Comparison of ENCODE assay signal across 15 cellular contexts in genomic region chr7:66747385-66748126, GRCh38. TPM values are rescaled to one million over a fixed set of nuclear protein-coding genes. Genes with fewer than 3 reads are reported as not detected.
DNase-seq lines count a peak whose midpoint lies in the region; ATAC-seq and TF ChIP-seq lines count a peak whose summit lies in the region.
"Had no signal": no experiment of that assay in that cellular context is flagged by ENCODE, and none has a peak within 500 bp of the region (broad histone marks: within the 10 kb centered on the region; RNA-seq: fewer than 3 reads in every experiment).

No MANE protein-coding gene starts in this region.

- H2BK5ac ChIP-seq in H9 (ENCODE audit: insufficient read length, low read length) = no peak overlapping the region

- H3K36me3 Mint-ChIP-seq in stimulated activated memory B cell treated with anti-CD40 and anti-IgM and Interleukin-4, amounts not matched to agents 10 μg/mL and 1 μg/mL and 100 μg/mL, for 72 hours = peaks cover 8% of the 10 kb centered on the region
- peaks cover 0 to 10% (median 4%) of the 10 kb centered on the region in 3 experiments; a peak in 2 of 7 replicates for H3K36me3 Mint-ChIP-seq in H9 (ENCODE audit: insufficient read depth in 1 of 3, low read depth in 3 of 3)
- H3K36me3 Mint-ChIP-seq: natural killer cell had no signal

- no peak overlapping the region for H3K9ac ChIP-seq in H9 (ENCODE audit: extremely low read depth, insufficient read length, low read length)

- no peak for ATAC-seq in Panc1
- no peak for ATAC-seq in stimulated activated memory B cell treated with anti-CD40 and anti-IgM and Interleukin-4, amounts not matched to agents 10 μg/mL and 1 μg/mL and 100 μg/mL, for 72 hours
- ATAC-seq: natural killer cell, PC-3 had no signal

- H3K4me2 ChIP-seq in H9 (ENCODE audit: insufficient read depth, insufficient read length, low read length) = no peak overlapping the region

- TSS peak; percentile 30 for BruUV-seq in Panc1 (replicated peaks; lab: Mats Ljungman, UMichigan)

- no peak overlapping the region for H3K56ac ChIP-seq in H9 (ENCODE audit: insufficient read length, low read depth, low read length)

- intact Hi-C loops in Panc1 (cut with micrococcal nuclease; ENCODE audit: unreplicated experiment) = no loop called here

- no peak overlapping the region for H3K4ac ChIP-seq in H9 (ENCODE audit: low read depth, low read length)

- H2BK12ac ChIP-seq in H9 (ENCODE audit: insufficient read length, low read depth, low read length) = no peak overlapping the region

- H4K91ac ChIP-seq in H9 (ENCODE audit: insufficient read length, low read depth, low read length) = no peak overlapping the region

- H3K9me3 Mint-ChIP-seq in stimulated activated memory B cell treated with anti-CD40 and anti-IgM and Interleukin-4, amounts not matched to agents 10 μg/mL and 1 μg/mL and 100 μg/mL, for 72 hours = no peaks in the 10 kb centered on the region
- H3K9me3 Mint-ChIP-seq in H9 = no peaks in the 10 kb centered on the region
- H3K9me3 Mint-ChIP-seq: activated T-helper 2 cell treated with anti-CD3 and anti-CD28 coated beads, Interferon-gamma antibody, Interleukin-2, Interleukin-4, amounts not matched to agents 10 μg/mL and 5 μg/mL and 100 μg/mL, durations not matched to agents 14 hours and 24 hours and 36 hours; CD4-positive, alpha-beta T cell; natural killer cell; stimulated activated naive CD8-positive, alpha-beta T cell treated with anti-CD3 and anti-CD28 coated beads, Interleukin-15, Interleukin-2, amounts not matched to agents 100 ng/mL and 50 ng/mL, for 24 hours had no signal

- no peaks in the 10 kb centered on the region for H4K20me1 ChIP-seq in H9 (ENCODE audit: control insufficient read depth, insufficient read depth, insufficient read length)

- H3K36me3 ChIP-seq in Panc1 (ENCODE audit: control insufficient read depth, insufficient read depth, low read length) = no peaks in the 10 kb centered on the region; the same call in 1 of the 2 replicates
- H3K36me3 ChIP-seq: ascending aorta had no signal

- H3K4me3 ChIP-seq in GM12865 (ENCODE audit: low read depth, low read length) (peak overlapping the region; percentile 16), Panc1 (ENCODE audit: low read depth in 2 of 2, low read length in 2 of 2) (no peak overlapping the region)
- H3K4me3 ChIP-seq: ascending aorta had no signal

- H3K4me1 ChIP-seq in Panc1 (ENCODE audit: control insufficient read depth, insufficient read depth, low read length) (peaks cover 6% of the 10 kb centered on the region; the same call in 1 of the 2 replicates), H9 (ENCODE audit: insufficient read depth, low read length) (no peaks in the 10 kb centered on the region)

- H4K8ac ChIP-seq in H9 (replicated peaks; ENCODE audit: insufficient read length, low read depth, low read length) = no peak overlapping the region

- no peak overlapping the region for H4K5ac ChIP-seq in H9 (ENCODE audit: insufficient read length, low read depth, low read length)

- H3K4me3 Mint-ChIP-seq in stimulated activated memory B cell treated with anti-CD40 and anti-IgM and Interleukin-4, amounts not matched to agents 10 μg/mL and 1 μg/mL and 100 μg/mL, for 72 hours = peak overlapping the region; percentile 6
- H3K4me3 Mint-ChIP-seq in H9 = no peak overlapping the region
- H3K4me3 Mint-ChIP-seq: CD4-positive, alpha-beta T cell; natural killer cell; stimulated activated naive CD8-positive, alpha-beta T cell treated with anti-CD3 and anti-CD28 coated beads, Interleukin-15, Interleukin-2, amounts not matched to agents 100 ng/mL and 50 ng/mL, for 24 hours had no signal

- H3K4me1 Mint-ChIP-seq in stimulated activated memory B cell treated with anti-CD40 and anti-IgM and Interleukin-4, amounts not matched to agents 10 μg/mL and 1 μg/mL and 100 μg/mL, for 72 hours = peaks cover 57% of the 10 kb centered on the region
- H3K4me1 Mint-ChIP-seq in H9 = no peaks in the 10 kb centered on the region

- in situ Hi-C loops in Panc1 (cut with HindIII; ENCODE audit: low pct_unique_long_range_greater_than_20kb, low sequenced_read_pairs) = no loop called here

- no peak overlapping the region for H2BK20ac ChIP-seq in H9 (ENCODE audit: low read depth, low read length, poor library complexity, severe bottlenecking)

- H3K27ac ChIP-seq in Panc1 (ENCODE audit: low read length) = no peak overlapping the region
- H3K27ac ChIP-seq in H9 (ENCODE audit: insufficient read length, low read depth, low read length) = no peak overlapping the region
- H3K27ac ChIP-seq: ascending aorta had no signal

- H3K18ac ChIP-seq in H9 (ENCODE audit: insufficient read length, low read depth, low read length) = no peak overlapping the region

- H3T11ph ChIP-seq in H9 (ENCODE audit: low read length) = no peak overlapping the region

- H2BK15ac ChIP-seq in H9 (ENCODE audit: low read depth, low read length) = no peak overlapping the region

- H3K23ac ChIP-seq in H9 (ENCODE audit: insufficient read length, low read depth, low read length) = no peak overlapping the region

- no peak overlapping the region for H3K27ac Mint-ChIP-seq in stimulated activated memory B cell treated with anti-CD40 and anti-IgM and Interleukin-4, amounts not matched to agents 10 μg/mL and 1 μg/mL and 100 μg/mL, for 72 hours
- H3K27ac Mint-ChIP-seq in H9 = peak overlapping the region in 1 of 3 experiments; percentile 9; a peak in 2 of 7 replicates
- H3K27ac Mint-ChIP-seq: activated T-helper 2 cell treated with anti-CD3 and anti-CD28 coated beads, Interferon-gamma antibody, Interleukin-2, Interleukin-4, amounts not matched to agents 10 μg/mL and 5 μg/mL and 100 μg/mL, durations not matched to agents 14 hours and 24 hours and 36 hours; CD4-positive, alpha-beta T cell; natural killer cell; stimulated activated naive CD8-positive, alpha-beta T cell treated with anti-CD3 and anti-CD28 coated beads, Interleukin-15, Interleukin-2, amounts not matched to agents 100 ng/mL and 50 ng/mL, for 24 hours had no signal

- no peaks in the 10 kb centered on the region for H3K27me3 ChIP-seq in Panc1 (ENCODE audit: control insufficient read depth, insufficient read depth, low read length)
- no peaks in the 10 kb centered on the region; the same call in 1 of the 2 replicates for H3K27me3 ChIP-seq in H9 (ENCODE audit: insufficient read depth, low read length)
- H3K27me3 ChIP-seq: ascending aorta had no signal

- peaks cover 9% of the 10 kb centered on the region for H3K79me1 ChIP-seq in H9 (ENCODE audit: insufficient read depth, low read depth, low read length, poor library complexity, severe bottlenecking)

- POLR2A ChIA-PET in Panc1 (lab: Charles Lee) = no interaction called here

- H2AFZ ChIP-seq in H9 (ENCODE audit: low read length) = no peak overlapping the region

- no peak overlapping the region for H2AK5ac ChIP-seq in H9 (ENCODE audit: insufficient read length, low read length)

- no peaks in the 10 kb centered on the region for H3K23me2 ChIP-seq in H9 (ENCODE audit: insufficient read length, low read depth, low read length, poor library complexity, severe bottlenecking)

- no peaks in the 10 kb centered on the region for H3K9me3 ChIP-seq in Panc1 (ENCODE audit: control insufficient read depth, insufficient read depth, low read depth, low read length)
- H3K9me3 ChIP-seq in H9 (ENCODE audit: control insufficient read depth, low read depth, low read length) = no peaks in the 10 kb centered on the region
- H3K9me3 ChIP-seq: ascending aorta had no signal

- no peaks in the 10 kb centered on the region for H3K27me3 Mint-ChIP-seq in stimulated activated memory B cell treated with anti-CD40 and anti-IgM and Interleukin-4, amounts not matched to agents 10 μg/mL and 1 μg/mL and 100 μg/mL, for 72 hours
- H3K27me3 Mint-ChIP-seq in H9 (ENCODE audit: low read depth) = no peaks in the 10 kb centered on the region
- H3K27me3 Mint-ChIP-seq: CD4-positive, alpha-beta T cell; stimulated activated naive CD8-positive, alpha-beta T cell treated with anti-CD3 and anti-CD28 coated beads, Interleukin-15, Interleukin-2, amounts not matched to agents 100 ng/mL and 50 ng/mL, for 24 hours had no signal

- TF ChIP-seq CTCF in GM12865 (IDR thresholded peaks at IDR 0.05; ENCODE audit: insufficient read depth, low read depth, low read length, missing control alignments) (no peak), Panc1 (IDR thresholded peaks at IDR 0.05) (no peak), H9 (conservative IDR thresholded peaks at IDR 0.05) (no peak)

- DNase-seq in GM12865 (ENCODE audit: low read depth) = no peak
- no peak for DNase-seq in Panc1 (ENCODE audit: low read depth, low spot score)
- peak; percentile 17 for DNase-seq in iris pigment epithelial cell (ENCODE audit: low read depth)
- DNase-seq in GM19240 (ENCODE audit: insufficient read length, low spot score) = no peak
- no peak for DNase-seq in H9
- DNase-seq in kidney glomerular epithelial cell (lab: John Stamatoyannopoulos, UW) = no peak
- DNase-seq: CD4-positive, alpha-beta T cell; foreskin melanocyte; natural killer cell; NCI-H446; PC-3 had no signal

- no peak overlapping the region for H3K14ac ChIP-seq in H9 (ENCODE audit: insufficient read depth, low read length)

- H3K79me2 ChIP-seq in H9 (ENCODE audit: insufficient read depth, low read length) = peaks cover 6% of the 10 kb centered on the region; the same call in 1 of the 2 replicates

- CTCF ChIA-PET in Panc1 (lab: Charles Lee) = interaction anchor here (0.5 kb wide), 1 partner anchor 190 kb away, joined by 3 read pairs; no protein-coding TSS in a partner anchor

- no peak overlapping the region for H2BK120ac ChIP-seq in H9 (ENCODE audit: low read depth, low read length, poor library complexity, severe bottlenecking)

- WGBS in H9 (ENCODE audit: extremely low coverage, insufficient read length, low lambda C conversion rate) = no CpG with 5 or more reads among the region's 5 CpGs

RNA-seq across cellular contexts. Expression of gene RABGEF1, which starts 7.0 kb away (rescaled TPM):
- total RNA-seq in Panc1 (2021; ENCODE audit: unreplicated experiment) (27.3 TPM), H9 (2021) (17.3 and 18.0 TPM in 2 replicates)
- 22.9 TPM for polyA plus RNA-seq in Panc1 (2012; ENCODE audit: insufficient read length)
